In the genomic region with DNA sequence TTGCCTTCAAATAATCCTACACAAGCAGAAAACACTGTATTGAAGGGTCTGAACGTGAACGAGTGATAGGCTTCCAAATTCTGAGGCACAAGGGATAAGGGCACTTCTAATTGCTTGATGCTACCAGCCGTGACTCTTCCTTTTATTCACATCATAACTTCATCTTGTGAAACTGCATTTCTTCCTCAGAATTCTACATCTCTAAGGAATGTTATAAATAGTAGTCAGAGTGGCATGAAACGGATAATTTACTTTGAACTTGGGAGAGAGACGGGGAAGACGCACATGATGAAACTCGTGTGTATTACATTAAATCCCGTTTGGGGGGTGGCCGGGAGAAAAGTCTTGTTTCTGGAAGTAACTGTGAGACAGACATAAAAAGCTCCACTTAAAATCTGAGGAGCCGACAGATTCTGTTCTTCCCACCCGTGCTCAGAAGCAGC, we compare ENCODE assay signal across 8 cellular contexts. TPM values are rescaled to one million over a fixed set of nuclear protein-coding genes. Genes with fewer than 3 reads are reported as not detected.
DNase-seq lines count a peak whose midpoint lies in the region; ATAC-seq and TF ChIP-seq lines count a peak whose summit lies in the region.

No MANE protein-coding gene starts in this region.

- H3K36me3 ChIP-seq in Panc1 (ENCODE audit: control insufficient read depth, insufficient read depth, low read length) (peaks cover 34% of the 10 kb centered on the region), endodermal cell (ENCODE audit: control insufficient read depth, insufficient read depth, low read length) (peaks cover 39% of the 10 kb centered on the region)

- H3K4me3 ChIP-seq in Panc1 (ENCODE audit: low read depth in 2 of 2, low read length in 2 of 2) = peak overlapping the region; percentile 67 to 72
- peak overlapping the region; percentile 95 for H3K4me3 ChIP-seq in endodermal cell (ENCODE audit: low read length)

- H3K27me3 ChIP-seq in Panc1 (ENCODE audit: control insufficient read depth, insufficient read depth, low read length) (peaks cover 14% of the 10 kb centered on the region; the same call in 1 of the 2 replicates), endodermal cell (ENCODE audit: control insufficient read depth, insufficient read depth, low read length, poor library complexity, severe bottlenecking) (peaks cover 14% of the 10 kb centered on the region)

- TF ChIP-seq CTCF in Panc1 (IDR thresholded peaks at IDR 0.05) (no peak), endodermal cell (conservative IDR thresholded peaks at IDR 0.05) (no peak)

- peaks cover 13% of the 10 kb centered on the region for H3K4me1 ChIP-seq in Panc1 (ENCODE audit: control insufficient read depth, insufficient read depth, low read length)
- no peaks in the 10 kb centered on the region for H3K4me1 ChIP-seq in endodermal cell (ENCODE audit: control insufficient read depth, insufficient read depth, low read length)

- in situ Hi-C loops in Panc1 (cut with HindIII; ENCODE audit: low pct_unique_long_range_greater_than_20kb, low sequenced_read_pairs) = no loop called here

- BruUV-seq in Panc1 (replicated peaks; lab: Mats Ljungman, UMichigan) = no TSS peak

- ATAC-seq in Panc1 (no peak), HG03097 (IDR thresholded peaks at IDR 0.05; ENCODE audit: low FRiP score, unreplicated experiment) (no peak)
- no peak for ATAC-seq in natural killer cell treated with Interleukin-12 subunit alpha and Interleukin-12 subunit beta and Interleukin-15 and Interleukin-18, amount 100 ng/mL, for 72 hours

- H3K4me3 Mint-ChIP-seq in activated CD4-positive, alpha-beta T cell treated with anti-CD3 and anti-CD28 coated beads, Interleukin-2, amount 10 ng/mL, durations not matched to agents 24 days and 14 days = peak overlapping the region; percentile 88
- peak overlapping the region; percentile 83 for H3K4me3 Mint-ChIP-seq in endodermal cell
- H3K4me3 Mint-ChIP-seq in natural killer cell treated with Interleukin-12 subunit alpha and Interleukin-12 subunit beta and Interleukin-15 and Interleukin-18, amount 100 ng/mL, for 72 hours = peak overlapping the region; percentile 95

- peaks cover 36% of the 10 kb centered on the region for H3K36me3 Mint-ChIP-seq in activated CD4-positive, alpha-beta T cell treated with anti-CD3 and anti-CD28 coated beads, Interleukin-2, amount 10 ng/mL, durations not matched to agents 24 days and 14 days (ENCODE audit: low read depth)
- H3K36me3 Mint-ChIP-seq in endodermal cell (ENCODE audit: low read depth) = peaks cover 35% of the 10 kb centered on the region
- H3K36me3 Mint-ChIP-seq in natural killer cell treated with Interleukin-12 subunit alpha and Interleukin-12 subunit beta and Interleukin-15 and Interleukin-18, amount 100 ng/mL, for 72 hours = peaks cover 26% of the 10 kb centered on the region

- peaks cover 37% of the 10 kb centered on the region for H3K4me1 Mint-ChIP-seq in activated CD4-positive, alpha-beta T cell treated with anti-CD3 and anti-CD28 coated beads, Interleukin-2, amount 10 ng/mL, durations not matched to agents 24 days and 14 days
- H3K4me1 Mint-ChIP-seq in endodermal cell = peaks cover 14% of the 10 kb centered on the region
- peaks cover 41 to 48% of the 10 kb centered on the region in 2 donors for H3K4me1 Mint-ChIP-seq in natural killer cell treated with Interleukin-12 subunit alpha and Interleukin-12 subunit beta and Interleukin-15 and Interleukin-18, amount 100 ng/mL, for 72 hours (ENCODE audit: low read depth in 2 of 2)

- 3 to 12% methylated on average over 4 to 11 of the region's 11 CpGs for WGBS in endodermal cell (ENCODE audit: insufficient coverage in 1 of 2, insufficient read length in 1 of 2), 2 experiments

- H3K9ac ChIP-seq in endodermal cell (ENCODE audit: extremely low read depth, low read length, poor library complexity, severe bottlenecking) = peak overlapping the region; percentile 62

- no peaks in the 10 kb centered on the region for H3K9me3 ChIP-seq in Panc1 (ENCODE audit: control insufficient read depth, insufficient read depth, low read depth, low read length)
- H3K9me3 ChIP-seq in endodermal cell (ENCODE audit: control insufficient read depth, low read length) = peaks cover 12% of the 10 kb centered on the region

- DNase-seq in activated CD4-positive, alpha-beta T cell treated with anti-CD3 and anti-CD28 coated beads, Interleukin-2, amount 10 ng/mL, durations not matched to agents 24 days and 14 days = no peak
- DNase-seq in activated CD4-positive, alpha-beta T cell treated with anti-CD3 and anti-CD28 coated beads for 4 hours = no peak
- no peak for DNase-seq in Panc1 (ENCODE audit: low read depth, low spot score)
- DNase-seq in endodermal cell = no peak
- no peak for DNase-seq in natural killer cell treated with Interleukin-12 subunit alpha and Interleukin-12 subunit beta and Interleukin-15 and Interleukin-18, amount 100 ng/mL, for 72 hours (ENCODE audit: low spot score)
- no peak for DNase-seq in effector CD4-positive, alpha-beta T cell
- no peak for DNase-seq in activated gamma-delta T cell (lab: John Stamatoyannopoulos, UW)

- POLR2A ChIA-PET in Panc1 (lab: Charles Lee) = no interaction called here

- H3K9me3 Mint-ChIP-seq in activated CD4-positive, alpha-beta T cell treated with anti-CD3 and anti-CD28 coated beads, Interleukin-2, amount 10 ng/mL, durations not matched to agents 24 days and 14 days = peaks cover 4% of the 10 kb centered on the region
- H3K9me3 Mint-ChIP-seq in endodermal cell = peaks cover 7% of the 10 kb centered on the region
- H3K9me3 Mint-ChIP-seq in natural killer cell treated with Interleukin-12 subunit alpha and Interleukin-12 subunit beta and Interleukin-15 and Interleukin-18, amount 100 ng/mL, for 72 hours = peaks cover 5% of the 10 kb centered on the region

- intact Hi-C loops in activated CD4-positive, alpha-beta T cell treated with anti-CD3 and anti-CD28 coated beads, Interleukin-2, amount 10 ng/mL, durations not matched to agents 24 days and 14 days (cut with micrococcal nuclease) = loop anchor here (5.0 kb wide), 3 partner anchors 109 to 1966 kb away; a partner anchor contains a TSS
- intact Hi-C loops in Panc1 (cut with micrococcal nuclease; ENCODE audit: unreplicated experiment) = loop anchor here (5.0 kb wide), 1 partner anchor 334 kb away; no protein-coding TSS in a partner anchor

- peak overlapping the region; percentile 86 for H3K27ac Mint-ChIP-seq in activated CD4-positive, alpha-beta T cell treated with anti-CD3 and anti-CD28 coated beads, Interleukin-2, amount 10 ng/mL, durations not matched to agents 24 days and 14 days
- peak overlapping the region; percentile 85 for H3K27ac Mint-ChIP-seq in endodermal cell
- H3K27ac Mint-ChIP-seq in natural killer cell treated with Interleukin-12 subunit alpha and Interleukin-12 subunit beta and Interleukin-15 and Interleukin-18, amount 100 ng/mL, for 72 hours = peak overlapping the region; percentile 95 to 96

- peak overlapping the region; percentile 91 for H3K27ac ChIP-seq in Panc1 (ENCODE audit: low read length)
- peak overlapping the region; percentile 72 for H3K27ac ChIP-seq in endodermal cell (ENCODE audit: low read depth, low read length)

- CTCF ChIA-PET in Panc1 (lab: Charles Lee) = interaction anchor here (1.1 kb wide), 1 partner anchor 147 kb away, joined by 3 read pairs; a partner anchor contains a TSS

- H3K27me3 Mint-ChIP-seq in activated CD4-positive, alpha-beta T cell treated with anti-CD3 and anti-CD28 coated beads, Interleukin-2, amount 10 ng/mL, durations not matched to agents 24 days and 14 days = peaks cover 12% of the 10 kb centered on the region
- peaks cover 18% of the 10 kb centered on the region for H3K27me3 Mint-ChIP-seq in endodermal cell (ENCODE audit: insufficient read depth)
- H3K27me3 Mint-ChIP-seq in natural killer cell treated with Interleukin-12 subunit alpha and Interleukin-12 subunit beta and Interleukin-15 and Interleukin-18, amount 100 ng/mL, for 72 hours = peaks cover 0 to 10% of the 10 kb centered on the region in 2 donors

RNA-seq across cellular contexts. Expression of a gene that starts 0.8 kb away (rescaled TPM):
- total RNA-seq in activated CD4-positive, alpha-beta T cell treated with anti-CD3 and anti-CD28 coated beads, Interleukin-2, amount 10 ng/mL, durations not matched to agents 24 days and 14 days = 89.6 and 92.4 TPM in 2 replicates
- total RNA-seq in Panc1 (2021; ENCODE audit: unreplicated experiment) (88.8 TPM), endodermal cell (100 to 1,000 TPM in 1 of 2 donors, 10 to 100 TPM in 1; 76.4 to 108 TPM)
- polyA plus RNA-seq in Panc1 (2012; ENCODE audit: insufficient read length) = 96.6 TPM
- polyA plus RNA-seq in endodermal cell (2013, experiment 1 of 2) = 117 TPM
- 112 TPM for polyA plus RNA-seq in endodermal cell (2013, experiment 2 of 2)
- 10 to 100 TPM; 36.8 to 44.0 TPM for total RNA-seq in natural killer cell treated with Interleukin-12 subunit alpha and Interleukin-12 subunit beta and Interleukin-15 and Interleukin-18, amount 100 ng/mL, for 72 hours
